20 cellular contexts compared by ENCODE assay signal in the genomic region with DNA sequence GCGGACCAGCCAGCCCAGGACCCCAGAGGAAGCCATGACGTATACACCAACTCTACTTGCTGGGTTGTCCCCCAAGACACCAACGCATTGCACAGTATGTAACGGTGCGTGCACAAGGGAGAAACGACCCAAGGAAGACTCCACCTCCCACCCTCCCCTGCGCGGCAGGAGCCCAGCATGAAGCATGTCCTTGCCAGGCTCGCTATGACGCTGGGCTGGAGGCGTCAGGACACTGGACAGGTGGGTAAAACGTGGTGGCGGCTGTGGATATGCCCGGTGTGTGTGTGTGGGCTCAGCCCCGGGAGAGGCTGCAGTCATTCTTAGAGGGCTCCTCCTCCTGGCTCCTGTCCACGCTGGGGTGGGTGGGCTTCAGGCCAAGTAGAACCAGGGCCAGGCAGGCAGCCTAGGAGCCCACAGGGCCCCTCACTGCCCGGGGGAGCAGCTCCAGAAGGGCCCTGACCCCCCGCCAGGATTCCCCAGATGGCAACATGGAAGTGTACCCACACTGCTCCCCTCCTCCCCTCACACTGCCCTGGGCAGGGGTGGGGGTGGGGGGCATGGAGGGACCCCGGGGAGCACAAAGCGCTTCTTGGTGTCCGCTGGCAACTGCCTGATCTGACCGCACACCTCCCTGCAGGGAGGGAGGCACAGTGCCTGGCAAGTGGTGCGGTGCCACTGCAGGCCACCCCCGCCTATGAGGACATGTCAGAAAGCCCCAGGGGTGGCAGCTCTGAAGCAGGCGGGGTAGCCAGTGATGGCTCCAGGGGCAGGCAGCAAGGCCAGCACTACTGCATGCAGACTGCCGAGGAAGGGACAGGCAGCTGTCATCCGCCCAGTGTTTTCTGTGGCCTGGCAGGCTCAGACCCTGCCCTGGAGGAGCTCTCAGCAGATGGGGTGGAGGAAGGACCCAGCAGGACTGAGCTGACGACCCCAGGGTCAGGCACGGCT. TPM values are rescaled to one million over a fixed set of nuclear protein-coding genes. Genes with fewer than 3 reads are reported as not detected.
DNase-seq lines count a peak whose midpoint lies in the region; ATAC-seq and TF ChIP-seq lines count a peak whose summit lies in the region.
"Had no signal": no experiment of that assay in that cellular context is flagged by ENCODE, and none has a peak within 500 bp of the region (broad histone marks: within the 10 kb centered on the region; RNA-seq: fewer than 3 reads in every experiment).

No MANE protein-coding gene starts in this region.

- peaks cover 21% of the 10 kb centered on the region for H3K36me3 Mint-ChIP-seq in brain

- DNase-seq in Right ventricle myocardium inferior (ENCODE audit: missing footprints) (peak; percentile 47), right atrium auricular region (ENCODE audit: low spot score) (no peak), myocyte (ENCODE audit: low read depth) (peak; percentile 64), aorta (peak; percentile 42 to 72), BE2C (no peak)
- DNase-seq: activated CD8-positive, alpha-beta T cell treated with anti-CD3 and anti-CD28 coated beads for 36 hours; NCI-H2029; NCI-H526; PC-9; stimulated activated CD4-positive, alpha-beta T cell treated with anti-CD3 and anti-CD28 coated beads, Interleukin-15, amount 100 ng/mL, for 24 hours; stomach had no signal

- H3K27me3 Mint-ChIP-seq in brain = no peaks in the 10 kb centered on the region
- H3K27me3 Mint-ChIP-seq: activated CD8-positive, alpha-beta T cell treated with anti-CD3 and anti-CD28 coated beads for 36 hours had no signal

- H3K4me1 ChIP-seq in right atrium auricular region = no peaks in the 10 kb centered on the region
- no peaks in the 10 kb centered on the region for H3K4me1 ChIP-seq in aorta (ENCODE audit: control insufficient read depth in 1 of 2, insufficient read depth in 2 of 2, low read length in 2 of 2)
- H3K4me1 ChIP-seq in BE2C = no peaks in the 10 kb centered on the region
- H3K4me1 ChIP-seq: colonic mucosa, left lung, uterus had no signal

- peaks cover 5 to 9% (median 8%) of the 10 kb centered on the region in 5 experiments for H3K9me3 Mint-ChIP-seq in brain

- H3K4me3 Mint-ChIP-seq in brain = no peak overlapping the region
- H3K4me3 Mint-ChIP-seq: activated CD8-positive, alpha-beta T cell treated with anti-CD3 and anti-CD28 coated beads for 36 hours had no signal

- H3K4me1 Mint-ChIP-seq in brain = peaks cover 8% of the 10 kb centered on the region

- peaks cover 0 to 7% of the 10 kb centered on the region in 2 donors for H3K9me3 ChIP-seq in right atrium auricular region
- H3K9me3 ChIP-seq in aorta (ENCODE audit: control insufficient read depth, low read length) = no peaks in the 10 kb centered on the region
- H3K9me3 ChIP-seq in BE2C = no peaks in the 10 kb centered on the region
- H3K9me3 ChIP-seq: colonic mucosa, prostate gland, uterus had no signal

- TF ChIP-seq CTCF in right atrium auricular region (IDR thresholded peaks at IDR 0.05) (no peak), brain (conservative IDR thresholded peaks at IDR 0.05) (no peak), BE2C (IDR thresholded peaks at IDR 0.05; ENCODE audit: low read depth, low read length) (no peak)

- ATAC-seq in Right ventricle myocardium inferior (no peak), aorta (ENCODE audit: low FRiP score) (no peak), HG03442 (IDR thresholded peaks at IDR 0.05; ENCODE audit: unreplicated experiment) (no peak), GM21528 (IDR thresholded peaks at IDR 0.05; ENCODE audit: low FRiP score, unreplicated experiment) (no peak)
- ATAC-seq: activated CD8-positive, alpha-beta T cell treated with anti-CD3 and anti-CD28 coated beads for 36 hours; GM12878; left lung had no signal

- H3K27me3 ChIP-seq in right atrium auricular region = no peaks in the 10 kb centered on the region
- no peaks in the 10 kb centered on the region for H3K27me3 ChIP-seq in aorta (ENCODE audit: control insufficient read depth in 1 of 2, insufficient read depth in 2 of 2, low read length in 1 of 2)
- H3K27me3 ChIP-seq in BE2C = no peaks in the 10 kb centered on the region
- H3K27me3 ChIP-seq: colonic mucosa, left lung, stomach, uterus had no signal

- H3K36me3 ChIP-seq in right atrium auricular region (no peaks in the 10 kb centered on the region), aorta (ENCODE audit: control insufficient read depth in 1 of 2, insufficient read depth in 2 of 2, low read length in 1 of 2) (no peaks in the 10 kb centered on the region), BE2C (no peaks in the 10 kb centered on the region)
- H3K36me3 ChIP-seq: colonic mucosa, prostate gland, uterus had no signal

- H3K27ac ChIP-seq in right atrium auricular region (no peak overlapping the region), aorta (ENCODE audit: low read depth in 1 of 2, low read length in 2 of 2) (no peak overlapping the region)
- H3K27ac ChIP-seq: colonic mucosa, left lung, PC-9, prostate gland, stomach, uterus had no signal

- intact Hi-C loops in Right ventricle myocardium inferior (cut with DNase I) (no loop called here), aorta (cut with DNase I) (no loop called here)

- WGBS in aorta, 2 donors = 76 to 79% methylated on average over 25 to 29 of the region's 29 CpGs

- H3K4me3 ChIP-seq in right atrium auricular region (no peak overlapping the region), aorta (ENCODE audit: low read length in 2 of 2) (no peak overlapping the region), BE2C (ENCODE audit: low read depth, low read length) (no peak overlapping the region)
- H3K4me3 ChIP-seq: colonic mucosa, GM12878, left lung, PC-9, prostate gland, stomach, uterus had no signal

- peak overlapping the region in 4 of 5 experiments; percentile 5 to 62 (median 34) for H3K27ac Mint-ChIP-seq in brain
- H3K27ac Mint-ChIP-seq: activated CD8-positive, alpha-beta T cell treated with anti-CD3 and anti-CD28 coated beads for 36 hours; activated T-helper 2 cell treated with anti-CD3 and anti-CD28 coated beads, Interferon-gamma antibody, Interleukin-2, Interleukin-4, amounts not matched to agents 10 μg/mL and 5 μg/mL and 100 μg/mL, durations not matched to agents 14 hours and 24 hours and 36 hours had no signal

RNA-seq across cellular contexts. Expression of a gene that starts 49.0 kb away (rescaled TPM):
- total RNA-seq in Right ventricle myocardium inferior = 34.9 TPM
- total RNA-seq in right atrium auricular region = 10 to 100 TPM; 19.0 to 25.8 TPM
- polyA plus RNA-seq in brain (ENCODE audit: insufficient read depth, low read depth, low replicate concordance) = 64.3 TPM
- total RNA-seq in myocyte = 30.8 and 43.1 TPM in 2 replicates
- 20.9 TPM for polyA plus RNA-seq in myocyte (2012)
- 10 to 100 TPM; 14.7 to 17.4 TPM for total RNA-seq in aorta
- polyA plus RNA-seq in aorta = 1 to 10 TPM; 3.0 to 3.1 TPM
- 35.2 TPM for polyA plus RNA-seq in BE2C (2012; ENCODE audit: insufficient read depth, insufficient read length, low read depth)

Comparison
In these comparisons a context has a peak if more than half of its experiments do, and no peak if none do; other contexts are left out.
1. DNase-seq: peak in Right ventricle myocardium inferior (single experiment), myocyte (single experiment) and aorta (2 of 2); none in right atrium auricular region (single experiment) and BE2C (single experiment).